23 cellular contexts compared by ENCODE assay signal in the genomic region with DNA sequence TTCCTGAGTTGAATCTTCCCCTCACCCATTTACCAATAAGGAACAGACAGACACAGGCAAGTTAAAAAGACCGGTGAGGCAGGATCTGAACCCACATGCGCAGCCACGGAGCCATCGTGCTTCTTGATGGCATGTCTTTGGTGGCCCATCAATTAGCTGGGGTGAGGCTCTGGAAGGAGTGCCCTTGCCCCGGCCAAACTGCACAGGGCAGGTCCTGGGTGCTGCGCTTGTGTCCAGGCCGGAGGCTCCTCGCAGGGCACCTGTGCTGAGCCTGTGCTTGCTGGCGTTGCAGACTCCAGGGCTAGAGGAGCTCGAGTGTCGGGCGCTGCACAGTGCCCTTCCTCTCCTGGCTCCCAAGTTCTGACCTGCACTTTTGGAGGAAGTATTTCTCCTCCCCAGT.
DNase-seq lines count a peak whose midpoint lies in the region; ATAC-seq and TF ChIP-seq lines count a peak whose summit lies in the region.
"Had no signal": no experiment of that assay in that cellular context is flagged by ENCODE, and none has a peak within 500 bp of the region (broad histone marks: within the 10 kb centered on the region; RNA-seq: fewer than 3 reads in every experiment).

No MANE protein-coding gene starts in this region.

- peaks cover 4% of the 10 kb centered on the region for H3K36me3 Mint-ChIP-seq in T-helper 17 cell (ENCODE audit: low read depth)
- H3K36me3 Mint-ChIP-seq in stimulated activated memory B cell treated with anti-CD40 and anti-IgM and Interleukin-4, amounts not matched to agents 10 μg/mL and 1 μg/mL and 100 μg/mL, for 72 hours: peaks cover 66% of the 10 kb centered on the region
- peaks cover 3 to 40% (median 8%) of the 10 kb centered on the region in 3 donors for H3K36me3 Mint-ChIP-seq in naive thymus-derived CD8-positive, alpha-beta T cell

- peaks cover 3% of the 10 kb centered on the region for H3K4me1 ChIP-seq in left ventricle myocardium inferior
- peaks cover 10 to 16% of the 10 kb centered on the region in 2 donors for H3K4me1 ChIP-seq in neuronal stem cell (ENCODE audit: control insufficient read depth in 2 of 2, insufficient read depth in 1 of 2, low read depth in 1 of 2, low read length in 2 of 2)
- H3K4me1 ChIP-seq: ascending aorta, Caco-2, prostate gland had no signal

- no peaks in the 10 kb centered on the region for H3K9me3 Mint-ChIP-seq in stimulated activated memory B cell treated with anti-CD40 and anti-IgM and Interleukin-4, amounts not matched to agents 10 μg/mL and 1 μg/mL and 100 μg/mL, for 72 hours
- no peaks in the 10 kb centered on the region for H3K9me3 Mint-ChIP-seq in naive thymus-derived CD8-positive, alpha-beta T cell
- H3K9me3 Mint-ChIP-seq: activated naive CD4-positive, alpha-beta T cell treated with anti-CD3 and anti-CD28 coated beads, Interleukin-2, amount 50 U/mL, for 24 hours; HFFc6; T-cell had no signal

- H3K27ac ChIP-seq in left ventricle myocardium inferior (replicated peaks): no peak overlapping the region
- no peak overlapping the region for H3K27ac ChIP-seq in neuronal stem cell (replicated peaks; ENCODE audit: low read length)
- H3K27ac ChIP-seq: ascending aorta; BLaER1 treated with 17β-estradiol and CSF1 and Interleukin-3, amounts not matched to agents 10 nM and 100 nM; prostate gland had no signal

- H3K36me3 ChIP-seq in left ventricle myocardium inferior (peaks cover 84% of the 10 kb centered on the region), neuronal stem cell (replicated peaks in 1 of 2; ENCODE audit: control insufficient read depth in 2 of 2, insufficient read depth in 2 of 2, low read length in 2 of 2) (peaks cover 61 to 100% of the 10 kb centered on the region in 2 donors)

- intact Hi-C loops in Right ventricle myocardium inferior (cut with DNase I): no loop called here
- intact Hi-C loops in left ventricle myocardium inferior (cut with micrococcal nuclease): no loop called here

- H3K9me3 ChIP-seq in left ventricle myocardium inferior (replicated peaks) (no peaks in the 10 kb centered on the region), T-helper 17 cell (ENCODE audit: control insufficient read depth, low read length, poor library complexity, severe bottlenecking) (no peaks in the 10 kb centered on the region), neuronal stem cell (replicated peaks in 1 of 2; ENCODE audit: control insufficient read depth in 2 of 2, insufficient read depth in 1 of 2, low read depth in 1 of 2, low read length in 2 of 2) (no peaks in the 10 kb centered on the region)
- H3K9me3 ChIP-seq: ascending aorta; BLaER1 treated with 17β-estradiol and CSF1 and Interleukin-3, amounts not matched to agents 10 nM and 100 nM; Caco-2; prostate gland had no signal

- H3K4me3 ChIP-seq in left ventricle myocardium inferior (no peak overlapping the region), neuronal stem cell (ENCODE audit: low read length in 2 of 2) (no peak overlapping the region)
- H3K4me3 ChIP-seq: ascending aorta; BLaER1 treated with 17β-estradiol and CSF1 and Interleukin-3, amounts not matched to agents 10 nM and 100 nM; prostate gland had no signal

- no peak for ATAC-seq in Right ventricle myocardium inferior
- ATAC-seq in T-helper 17 cell: no peak
- ATAC-seq in stimulated activated memory B cell treated with anti-CD40 and anti-IgM and Interleukin-4, amounts not matched to agents 10 μg/mL and 1 μg/mL and 100 μg/mL, for 72 hours: no peak
- ATAC-seq in HG02759 (IDR thresholded peaks at IDR 0.05; ENCODE audit: unreplicated experiment): no peak
- ATAC-seq in naive thymus-derived CD8-positive, alpha-beta T cell: no peak
- ATAC-seq: activated CD4-positive, CD25-positive, alpha-beta regulatory T cell treated with anti-CD3 and anti-CD28 coated beads, Interleukin-2, amount 50 U/mL, for 24 hours; T-cell had no signal

- no peak for TF ChIP-seq CTCF in left ventricle myocardium inferior (IDR thresholded peaks at IDR 0.05; ENCODE audit: borderline replicate concordance)

- no peak overlapping the region for H3K14ac ChIP-seq in neuronal stem cell (ENCODE audit: low read length)

- H3K79me1 ChIP-seq in neuronal stem cell (ENCODE audit: low read depth, low read length): peaks cover 11% of the 10 kb centered on the region

- no peak overlapping the region for H3K9ac ChIP-seq in neuronal stem cell (ENCODE audit: low read depth, low read length, poor library complexity)
- H3K9ac ChIP-seq: BLaER1 treated with 17β-estradiol and CSF1 and Interleukin-3, amounts not matched to agents 10 nM and 100 nM had no signal

- no peak overlapping the region for H4K91ac ChIP-seq in neuronal stem cell (ENCODE audit: low read depth, low read length, poor library complexity)

- POLR2A ChIA-PET in naive thymus-derived CD8-positive, alpha-beta T cell (lab: Charles Lee): no interaction called here

- peak overlapping the region; percentile 19 for H3K18ac ChIP-seq in neuronal stem cell (ENCODE audit: low read length)

- no peak overlapping the region for H2AFZ ChIP-seq in neuronal stem cell (ENCODE audit: low read length)

- H2BK15ac ChIP-seq in neuronal stem cell (ENCODE audit: low read length): no peak overlapping the region

- H4K8ac ChIP-seq in neuronal stem cell (ENCODE audit: low read depth, low read length): no peak overlapping the region

- H3K4me1 Mint-ChIP-seq in T-helper 17 cell: no peaks in the 10 kb centered on the region
- H3K4me1 Mint-ChIP-seq in stimulated activated memory B cell treated with anti-CD40 and anti-IgM and Interleukin-4, amounts not matched to agents 10 μg/mL and 1 μg/mL and 100 μg/mL, for 72 hours: no peaks in the 10 kb centered on the region
- H3K4me1 Mint-ChIP-seq in naive thymus-derived CD8-positive, alpha-beta T cell: no peaks in the 10 kb centered on the region
- H3K4me1 Mint-ChIP-seq: activated naive CD4-positive, alpha-beta T cell treated with anti-CD3 and anti-CD28 coated beads, Interleukin-2, amount 50 U/mL, for 24 hours; T-cell had no signal

- H2BK120ac ChIP-seq in neuronal stem cell (ENCODE audit: low read depth, low read length): no peak overlapping the region

- H3K27ac Mint-ChIP-seq in T-helper 17 cell: peak overlapping the region; percentile 60
- no peak overlapping the region for H3K27ac Mint-ChIP-seq in stimulated activated memory B cell treated with anti-CD40 and anti-IgM and Interleukin-4, amounts not matched to agents 10 μg/mL and 1 μg/mL and 100 μg/mL, for 72 hours
- H3K27ac Mint-ChIP-seq in naive thymus-derived CD8-positive, alpha-beta T cell: no peak overlapping the region
- H3K27ac Mint-ChIP-seq: activated naive CD4-positive, alpha-beta T cell treated with anti-CD3 and anti-CD28 coated beads, Interleukin-2, amount 50 U/mL, for 24 hours; T-cell had no signal

- no peaks in the 10 kb centered on the region for H3K27me3 Mint-ChIP-seq in T-helper 17 cell
- H3K27me3 Mint-ChIP-seq in stimulated activated memory B cell treated with anti-CD40 and anti-IgM and Interleukin-4, amounts not matched to agents 10 μg/mL and 1 μg/mL and 100 μg/mL, for 72 hours: no peaks in the 10 kb centered on the region
- no peaks in the 10 kb centered on the region for H3K27me3 Mint-ChIP-seq in naive thymus-derived CD8-positive, alpha-beta T cell
- H3K27me3 Mint-ChIP-seq: activated naive CD4-positive, alpha-beta T cell treated with anti-CD3 and anti-CD28 coated beads, Interleukin-2, amount 50 U/mL, for 24 hours; T-cell had no signal

- no peak overlapping the region for H3K4me3 Mint-ChIP-seq in T-helper 17 cell
- no peak overlapping the region for H3K4me3 Mint-ChIP-seq in stimulated activated memory B cell treated with anti-CD40 and anti-IgM and Interleukin-4, amounts not matched to agents 10 μg/mL and 1 μg/mL and 100 μg/mL, for 72 hours
- no peak overlapping the region for H3K4me3 Mint-ChIP-seq in naive thymus-derived CD8-positive, alpha-beta T cell
- H3K4me3 Mint-ChIP-seq: activated naive CD4-positive, alpha-beta T cell treated with anti-CD3 and anti-CD28 coated beads, Interleukin-2, amount 50 U/mL, for 24 hours; HFFc6; T-cell had no signal

- H2BK12ac ChIP-seq in neuronal stem cell (ENCODE audit: low read length): no peak overlapping the region

- H2BK5ac ChIP-seq in neuronal stem cell (ENCODE audit: low read length): no peak overlapping the region

- no peak overlapping the region for H3K4ac ChIP-seq in neuronal stem cell (ENCODE audit: low read length)

- H2AK5ac ChIP-seq in neuronal stem cell (ENCODE audit: low read depth, low read length): no peak overlapping the region

- H3K27me3 ChIP-seq in left ventricle myocardium inferior (ENCODE audit: low read depth) (no peaks in the 10 kb centered on the region), neuronal stem cell (ENCODE audit: control insufficient read depth in 3 of 3, insufficient read depth in 3 of 3, low read depth in 1 of 3, low read length in 3 of 3) (no peaks in the 10 kb centered on the region)
- H3K27me3 ChIP-seq: ascending aorta; BLaER1 treated with 17β-estradiol and CSF1 and Interleukin-3, amounts not matched to agents 10 nM and 100 nM had no signal

- no CpG with 5 or more reads among the region's 12 CpGs for WGBS in neuronal stem cell (ENCODE audit: extremely low coverage in 2 of 2, insufficient read length in 2 of 2, insufficient replicate concordance in 1 of 2), 2 donors

- no peak overlapping the region for H3K4me2 ChIP-seq in neuronal stem cell (ENCODE audit: insufficient read depth, low read length, poor library complexity, severe bottlenecking)
- H3K4me2 ChIP-seq: BLaER1 treated with 17β-estradiol and CSF1 and Interleukin-3, amounts not matched to agents 10 nM and 100 nM had no signal

- H3K23ac ChIP-seq in neuronal stem cell (ENCODE audit: low read depth, low read length, poor library complexity): peak overlapping the region; percentile 40

- peak; percentile 65 for DNase-seq in Right ventricle myocardium inferior (ENCODE audit: missing footprints)
- no peak for DNase-seq in left ventricle myocardium inferior
- no peak for DNase-seq in T-helper 17 cell
- no peak for DNase-seq in neuronal stem cell (ENCODE audit: low spot score)
- DNase-seq in DMS79 treated with DMSO at 0.1 percent for 48 hours (lab: John Stamatoyannopoulos, UW): no peak
- no peak for DNase-seq in naive thymus-derived CD8-positive, alpha-beta T cell
- DNase-seq: central memory CD4-positive, alpha-beta T cell; dermis blood vessel endothelial cell; DND-41; HFFc6; KG1; MM.1S; NCI-H1417; NCI-H446 treated with DMSO at 0.1 percent for 48 hours had no signal
